ENCODE assay signal across 8 cellular contexts in genomic region chr19:40798997-40799557, GRCh38. TPM values are rescaled to one million over a fixed set of nuclear protein-coding genes. Genes with fewer than 3 reads are reported as not detected.
DNase-seq lines count a peak whose midpoint lies in the region; ATAC-seq, FAIRE-seq and TF ChIP-seq lines count a peak whose summit lies in the region.

TSS of gene EGLN2 (plus strand) at chr19:40799191. CDS start at chr19:40800573, 1,382 bp downstream.

- BruUV-seq in GM12878 (replicated peaks; lab: Mats Ljungman, UMichigan): no TSS peak

- H3K9me3 ChIP-seq in GM12878 (replicated peaks; ENCODE audit: control insufficient read depth, insufficient read depth, low read length) (no peaks in the 10 kb centered on the region), keratinocyte (ENCODE audit: control insufficient read depth, low read depth, low read length) (no peaks in the 10 kb centered on the region)

- H3K4me3 Mint-ChIP-seq in stimulated activated naive CD8-positive, alpha-beta T cell treated with anti-CD3 and anti-CD28 coated beads, Interleukin-15, amount 100 ng/mL, for 72 hours: peak within 1 kb of the TSS; percentile 99 to 100

- peaks cover 10% of the 10 kb centered on the region for H3K9me1 ChIP-seq in keratinocyte (ENCODE audit: control insufficient read depth, extremely low read depth, insufficient read depth, low read length)

- in situ Hi-C loops in GM12878 (cut with MboI): no loop called here

- CTCF ChIA-PET in GM12878 (lab: Yijun Ruan, JAX): interaction anchor here (0.9 to 3.2 kb wide), 8 partner anchors 8 to 136 kb away, joined by 3 to 50 read pairs (median 6); partner anchors contain the start of genes ACTMAP, RAB4B and SNRPA

- peaks cover 15% of the 10 kb centered on the region for H4K20me1 ChIP-seq in GM12878 (ENCODE audit: control insufficient read depth, insufficient read depth)
- peaks cover 22% of the 10 kb centered on the region for H4K20me1 ChIP-seq in keratinocyte (ENCODE audit: control insufficient read depth, extremely low read depth, insufficient read depth, low read length)

- peak within 1 kb of the TSS; percentile 96 to 99 for H3K27ac Mint-ChIP-seq in stimulated activated naive CD8-positive, alpha-beta T cell treated with anti-CD3 and anti-CD28 coated beads, Interleukin-15, amount 100 ng/mL, for 72 hours

- no peak for TF ChIP-seq EP300 in GM12878 (IDR thresholded peaks at IDR 0.05; ENCODE audit: borderline replicate concordance in 1 of 2, control insufficient read depth in 1 of 2, low read depth in 2 of 2, low read length in 2 of 2)

- H3K4me2 ChIP-seq in GM12878 (ENCODE audit: control insufficient read depth, insufficient read depth) (peak within 1 kb of the TSS; percentile 88), keratinocyte (ENCODE audit: control insufficient read depth, extremely low read depth, insufficient read depth, low read depth, low read length) (peak within 1 kb of the TSS; percentile 83)

- TF ChIP-seq CTCF in HL-60 (IDR thresholded peaks at IDR 0.05; ENCODE audit: insufficient read depth, low read length): no peak
- TF ChIP-seq CTCF in GM12878 (IDR thresholded peaks at IDR 0.05 in 2 of 3, conservative IDR thresholded peaks at IDR 0.05 in 1 of 3; ENCODE audit: control insufficient read depth in 2 of 3, extremely low read depth in 1 of 3, insufficient read depth in 1 of 3, low read depth in 3 of 3, low read length in 3 of 3): no peak
- no peak for TF ChIP-seq CTCF in keratinocyte (optimal IDR thresholded peaks at IDR 0.05 in 1 of 3, IDR thresholded peaks at IDR 0.05 in 1 of 3, conservative IDR thresholded peaks at IDR 0.05 in 1 of 3; ENCODE audit: extremely low read depth in 1 of 3, insufficient read depth in 2 of 3, low read length in 3 of 3)

- peak within 1 kb of the TSS; percentile 84 for H3K9ac ChIP-seq in GM12878 (ENCODE audit: control insufficient read depth, insufficient read depth, low read length)
- peak within 1 kb of the TSS; percentile 90 for H3K9ac ChIP-seq in keratinocyte (ENCODE audit: control insufficient read depth, extremely low read depth, insufficient read depth, low read length)

- H2AFZ ChIP-seq in GM12878 (ENCODE audit: control insufficient read depth, low read depth, low read length): peak within 1 kb of the TSS; percentile 45
- peak within 1 kb of the TSS; percentile 75 for H2AFZ ChIP-seq in keratinocyte (ENCODE audit: control insufficient read depth, low read length)

- SMC1A ChIA-PET in GM12878 (lab: Charles Lee; ENCODE audit: uncharacterized antibody, unreplicated experiment): interaction anchor here (0.6 to 5.3 kb wide), 10 partner anchors 10 to 528 kb away, joined by 3 to 39 read pairs (median 5); partner anchors contain the start of genes ACTMAP, MIA, RAB4B and SNRPA

- peaks cover 72% of the 10 kb centered on the region for H3K4me1 Mint-ChIP-seq in stimulated activated naive CD8-positive, alpha-beta T cell treated with anti-CD3 and anti-CD28 coated beads, Interleukin-15, amount 100 ng/mL, for 72 hours

- WGBS in GM12878 (ENCODE audit: insufficient coverage, insufficient replicate concordance, low lambda C conversion rate, missing lambda C conversion rate): 0% methylated on average over 31 of the region's 81 CpGs

- H3K79me2 ChIP-seq in GM12878 (ENCODE audit: control insufficient read depth, insufficient read depth, low read length) (peaks cover 48% of the 10 kb centered on the region), keratinocyte (ENCODE audit: control insufficient read depth, insufficient read depth, low read length) (peaks cover 47% of the 10 kb centered on the region)

- H3K27me3 ChIP-seq in HL-60 (ENCODE audit: insufficient read depth, poor library complexity, severe bottlenecking): no peaks in the 10 kb centered on the region
- no peaks in the 10 kb centered on the region for H3K27me3 ChIP-seq in GM12878 (replicated peaks in 1 of 2; ENCODE audit: control insufficient read depth in 2 of 2, insufficient read depth in 2 of 2, low read length in 1 of 2)
- H3K27me3 ChIP-seq in keratinocyte (ENCODE audit: control insufficient read depth, extremely low read depth, insufficient read depth, low read length): no peaks in the 10 kb centered on the region

- POLR2A ChIA-PET in GM12878 (lab: Charles Lee): interaction anchor here (0.6 to 4.3 kb wide), 13 partner anchors 11 to 378 kb away, joined by 3 to 83 read pairs (median 5); partner anchors contain the start of genes ACTMAP, COQ8B, ITPKC and MIA

- H3K36me3 ChIP-seq in GM12878 (ENCODE audit: control insufficient read depth in 2 of 2, insufficient read depth in 2 of 2, low read length in 1 of 2) (peaks cover 7 to 11% of the 10 kb centered on the region in 2 experiments; a peak in 3 of 4 replicates), keratinocyte (ENCODE audit: control insufficient read depth in 2 of 2, extremely low read depth in 1 of 2, insufficient read depth in 2 of 2, low read length in 2 of 2) (peaks cover 20 to 37% of the 10 kb centered on the region in 2 experiments)

- H3K4me1 ChIP-seq in GM12878 (ENCODE audit: control insufficient read depth, insufficient read depth, low read length): peaks cover 45% of the 10 kb centered on the region
- peaks cover 42% of the 10 kb centered on the region for H3K4me1 ChIP-seq in keratinocyte (ENCODE audit: control insufficient read depth, extremely low read depth, insufficient read depth, low read length)

- RAD21 ChIA-PET in GM12878 (lab: Charles Lee; ENCODE audit: unreplicated experiment): interaction anchor here (0.7 to 4.6 kb wide), 12 partner anchors 8 to 136 kb away, joined by 3 to 56 read pairs (median 4); partner anchors contain the start of genes ACTMAP, COQ8B, ITPKC and RAB4B

- no peak for FAIRE-seq in GM12878 (lab: Jason Lieb, UNC)
- no peak for FAIRE-seq in keratinocyte (lab: Jason Lieb, UNC)

- intact Hi-C loops in GM12878 (cut with micrococcal nuclease; ENCODE audit: unreplicated experiment): loop anchor here (1.0 to 2.0 kb wide), 4 partner anchors 22 to 464 kb away; partner anchors contain the start of genes ACTMAP, COQ8B and ITPKC

- H3K27me3 Mint-ChIP-seq in stimulated activated naive CD8-positive, alpha-beta T cell treated with anti-CD3 and anti-CD28 coated beads, Interleukin-15, amount 100 ng/mL, for 72 hours: no peaks in the 10 kb centered on the region

- TF ChIP-seq POLR2A in GM19193 (IDR thresholded peaks at IDR 0.05; ENCODE audit: extremely low read depth, insufficient read depth, insufficient read length): peak; percentile 50
- peak; percentile 83 for TF ChIP-seq POLR2A in GM12878 (IDR thresholded peaks at IDR 0.05; ENCODE audit: low read depth, low read length)

- DNase-seq in AG08396 (ENCODE audit: low spot score) (peak; percentile 98), HL-60 (ENCODE audit: low read depth in 1 of 2, low spot score in 1 of 2) (no peak), GM12878 (ENCODE audit: low read depth, low spot score) (no peak), keratinocyte (ENCODE audit: low read depth, low spot score) (no peak), NCI-H345 treated with DMSO at 0.1 percent for 48 hours (lab: John Stamatoyannopoulos, UW; ENCODE audit: unreplicated experiment) (no peak), retina (no peak)
- no peak for DNase-seq in stimulated activated naive CD8-positive, alpha-beta T cell treated with anti-CD3 and anti-CD28 coated beads, Interleukin-15, amount 100 ng/mL, for 72 hours

- dilution Hi-C loops in keratinocyte (cut with MboI; ENCODE audit: extremely low pct_ligation_motif_present, low sequenced_read_pairs): no loop called here

- peak; percentile 73 for ATAC-seq in GM12878
- peak; percentile 81 for ATAC-seq in stimulated activated naive CD8-positive, alpha-beta T cell treated with anti-CD3 and anti-CD28 coated beads, Interleukin-15, amount 100 ng/mL, for 72 hours

- TF ChIP-seq RAD21 in GM12878 (IDR thresholded peaks at IDR 0.05; ENCODE audit: insufficient read depth, low read depth, low read length): no peak

- H3K27ac ChIP-seq in HL-60 (replicated peaks) (peak within 1 kb of the TSS; percentile 91), GM12878 (ENCODE audit: control insufficient read depth, insufficient read depth) (peak within 1 kb of the TSS; percentile 91), keratinocyte (ENCODE audit: control insufficient read depth, insufficient read depth, low read length) (peak within 1 kb of the TSS; percentile 78)

- H3K9me3 Mint-ChIP-seq in stimulated activated naive CD8-positive, alpha-beta T cell treated with anti-CD3 and anti-CD28 coated beads, Interleukin-15, amount 100 ng/mL, for 72 hours: no peaks in the 10 kb centered on the region

- peak within 1 kb of the TSS; percentile 90 for H3K4me3 ChIP-seq in HL-60 (replicated peaks; ENCODE audit: insufficient read depth, low read length)
- H3K4me3 ChIP-seq in GM12878: peak within 1 kb of the TSS; percentile 98
- peak within 1 kb of the TSS; percentile 67 to 97 (median 67) for H3K4me3 ChIP-seq in keratinocyte (ENCODE audit: control insufficient read depth in 2 of 3, extremely low read depth in 1 of 3, insufficient read depth in 2 of 3, low read depth in 1 of 3, low read length in 3 of 3)

TF ChIP-seq in GM12878, 131 proteins besides CTCF, POLR2A, EP300 and RAD21 (continues in another document):
- no peak for TF ChIP-seq LARP7 (IDR thresholded peaks at IDR 0.05)

RNA-seq across cellular contexts. Expression of gene EGLN2, which starts in this region (rescaled TPM):
- total RNA-seq in GM12878 (2013; cell fraction: nucleolus; rRNA removed): 57.7 and 67.3 TPM in 2 replicates
- total RNA-seq in GM12878 (2014; rRNA removed): 80.9 and 91.8 TPM in 2 replicates
- total RNA-seq in GM12878 (2014; rRNA removed; fragmentation: Illumina TruSeq; extraction: Trizol): 57.7 and 62.5 TPM in 2 replicates
- 89.3 and 90.9 TPM in 2 replicates for total RNA-seq in GM12878 (2021)
- 21.1 TPM for polyA plus RNA-seq in GM12878 (2011; ENCODE audit: low read depth)
- 20.1 and 35.1 TPM in 2 replicates for polyA plus RNA-seq in GM12878 (2011; rRNA removed)
- polyA plus RNA-seq in GM12878 (2011; cell fraction: cytosol; rRNA removed): 50.5 and 76.9 TPM in 2 replicates
- 87.9 and 107 TPM in 2 replicates for polyA plus RNA-seq in GM12878 (2011; cell fraction: nucleus; rRNA removed)
- 47.4 and 50.4 TPM in 2 replicates for polyA plus RNA-seq in GM12878 (2012)
- 20.3 and 49.6 TPM in 2 replicates for polyA plus RNA-seq in GM12878 (2014; fragmentation: Illumina TruSeq; extraction: Trizol)
- 10 to 100 TPM in 1 of 2 experiments, 1 to 10 TPM in 1; 8.6 to 34.9 TPM for polyA plus RNA-seq in GM12878 (2014; fragmentation: Nextera tagmentation; extraction: Ambion mirVana)
- 88.6 and 94.4 TPM in 2 replicates for polyA plus RNA-seq in GM12878 (2014; rRNA removed)
- 10 to 100 TPM; 71.1 to 93.0 TPM for polyA plus RNA-seq in GM12878 (2016; fragmentation: Nextera tagmentation; extraction: Ambion mirVana)
- 28.0 and 58.9 TPM in 2 replicates for polyA minus RNA-seq in GM12878 (2011; rRNA and poly(A)+ RNA removed)
- 25.8 and 29.5 TPM in 2 replicates for polyA minus RNA-seq in GM12878 (2011; cell fraction: cytosol; rRNA and poly(A)+ RNA removed)
- polyA minus RNA-seq in GM12878 (2011; cell fraction: nucleus; rRNA and poly(A)+ RNA removed): 23.2 and 46.2 TPM in 2 replicates
- 31.6 to 57.0 TPM (median 41.0 TPM) in 3 replicates for polyA plus RNA-seq in keratinocyte
- 7.2 TPM for polyA plus RNA-seq in keratinocyte (2011; ENCODE audit: low read depth)
- 27.7 and 50.2 TPM in 2 replicates for polyA plus RNA-seq in keratinocyte (2011; cell fraction: cytosol; rRNA removed)
- 39.8 and 58.0 TPM in 2 replicates for polyA plus RNA-seq in keratinocyte (2011; cell fraction: nucleus; rRNA removed)
- 27.9 and 71.5 TPM in 2 replicates for polyA plus RNA-seq in keratinocyte (2012; ENCODE audit: low replicate concordance)
- 40.5 to 110 TPM (median 61.5 TPM) in 3 replicates for polyA minus RNA-seq in keratinocyte
- polyA minus RNA-seq in keratinocyte (2011; cell fraction: cytosol; rRNA and poly(A)+ RNA removed): 56.8 TPM
- 23.4 and 25.2 TPM in 2 replicates for polyA minus RNA-seq in keratinocyte (2011; cell fraction: nucleus; rRNA and poly(A)+ RNA removed)
